1 cellular context compared by ENCODE assay signal in genomic region chr6:145028144-145028818, GRCh38.
A peak's percentile ranks its signal among the peaks of the same experiment; 100 is the strongest.
TF ChIP-seq lines count a peak whose summit lies in the region.

No MANE protein-coding gene starts in this region.

TF ChIP-seq in HCT116, 20 proteins besides CTCF, POLR2A, EP300 and RAD21 (continued from another document):
- TF ChIP-seq REST (IDR thresholded peaks at IDR 0.05; ENCODE audit: low read depth) (no peak), EZH2 (IDR thresholded peaks at IDR 0.05) (no peak), CBX3 (IDR thresholded peaks at IDR 0.05; ENCODE audit: low read depth) (peak; percentile 95), EZH2phosphoT487 (IDR thresholded peaks at IDR 0.05; ENCODE audit: borderline replicate concordance) (no peak), SP1 (IDR thresholded peaks at IDR 0.05; ENCODE audit: low read depth) (peak; percentile 42; the same call in 1 of the 2 replicates), TCF7L2 (IDR thresholded peaks at IDR 0.05; ENCODE audit: borderline replicate concordance, extremely low read depth, insufficient read depth, insufficient read length) (no peak), FOSL1 (IDR thresholded peaks at IDR 0.05; ENCODE audit: low read depth) (peak; percentile 36; the same call in 1 of the 2 replicates), CEBPB (IDR thresholded peaks at IDR 0.05; ENCODE audit: low read depth) (no peak), ELF1 (IDR thresholded peaks at IDR 0.05; ENCODE audit: borderline replicate concordance, low read depth) (no peak), SRF (IDR thresholded peaks at IDR 0.05; ENCODE audit: low read depth) (no peak; the same call in 1 of the 2 replicates), YY1 (IDR thresholded peaks at IDR 0.05; ENCODE audit: extremely low read depth, insufficient replicate concordance, low read depth, low read length) (no peak)
- TF ChIP-seq, protein P1, sequence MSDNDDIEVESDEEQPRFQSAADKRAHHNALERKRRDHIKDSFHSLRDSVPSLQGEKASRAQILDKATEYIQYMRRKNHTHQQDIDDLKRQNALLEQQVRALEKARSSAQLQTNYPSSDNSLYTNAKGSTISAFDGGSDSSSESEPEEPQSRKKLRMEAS (IDR thresholded peaks at IDR 0.05): no peak; the same call in 1 of the 2 replicates
- TF ChIP-seq, protein P2, sequence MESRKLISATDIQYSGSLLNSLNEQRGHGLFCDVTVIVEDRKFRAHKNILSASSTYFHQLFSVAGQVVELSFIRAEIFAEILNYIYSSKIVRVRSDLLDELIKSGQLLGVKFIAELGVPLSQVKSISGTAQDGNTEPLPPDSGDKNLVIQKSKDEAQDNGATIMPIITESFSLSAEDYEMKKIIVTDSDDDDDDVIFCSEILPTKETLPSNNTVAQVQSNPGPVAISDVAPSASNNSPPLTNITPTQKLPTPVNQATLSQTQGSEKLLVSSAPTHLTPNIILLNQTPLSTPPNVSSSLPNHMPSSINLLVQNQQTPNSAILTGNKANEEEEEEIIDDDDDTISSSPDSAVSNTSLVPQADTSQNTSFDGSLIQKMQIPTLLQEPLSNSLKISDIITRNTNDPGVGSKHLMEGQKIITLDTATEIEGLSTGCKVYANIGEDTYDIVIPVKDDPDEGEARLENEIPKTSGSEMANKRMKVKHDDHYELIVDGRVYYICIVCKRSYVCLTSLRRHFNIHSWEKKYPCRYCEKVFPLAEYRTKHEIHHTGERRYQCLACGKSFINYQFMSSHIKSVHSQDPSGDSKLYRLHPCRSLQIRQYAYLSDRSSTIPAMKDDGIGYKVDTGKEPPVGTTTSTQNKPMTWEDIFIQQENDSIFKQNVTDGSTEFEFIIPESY (IDR thresholded peaks at IDR 0.05; ENCODE audit: extremely low read depth, insufficient replicate concordance, low read length): no peak
